Comparison of ENCODE assay signal across 8 cellular contexts in genomic region chr1:223771814-223772770, GRCh38. TPM values are rescaled to one million over a fixed set of nuclear protein-coding genes. Genes with fewer than 3 reads are reported as not detected.
DNase-seq lines count a peak whose midpoint lies in the region; ATAC-seq and TF ChIP-seq lines count a peak whose summit lies in the region.

No MANE protein-coding gene starts in this region.

- 0 out of 2 replicates have a peak, but pooled peaks cover 7% of the 10 kb centered on the region for H3K4me1 ChIP-seq in GM23338 (ENCODE audit: insufficient read depth)
- H3K4me1 ChIP-seq in PC-3 (ENCODE audit: insufficient read depth, low read length), result peaks cover 72% of the 10 kb centered on the region
- peaks cover 24% of the 10 kb centered on the region for H3K4me1 ChIP-seq in mesenchymal stem cell (ENCODE audit: control insufficient read depth, insufficient read depth, low read depth, low read length)

- H3K79me2 ChIP-seq in GM23338 (replicated peaks; ENCODE audit: insufficient read depth), result no peaks in the 10 kb centered on the region
- 0 out of 2 replicates have a peak, but pooled peaks cover 6% of the 10 kb centered on the region for H3K79me2 ChIP-seq in PC-3 (ENCODE audit: low read length)

- no peak overlapping the region for H2BK12ac ChIP-seq in mesenchymal stem cell (ENCODE audit: low read length in 2 of 2)

- H4K91ac ChIP-seq in mesenchymal stem cell (ENCODE audit: low read length), result no peak overlapping the region

- TF ChIP-seq CTCF in GM23338 (conservative IDR thresholded peaks at IDR 0.05; ENCODE audit: low read depth in 2 of 2), result no peak
- TF ChIP-seq CTCF in PC-3 (conservative IDR thresholded peaks at IDR 0.05; ENCODE audit: low read depth, low read length), result no peak

- H3K4me1 Mint-ChIP-seq in GM23338, result peaks cover 11% of the 10 kb centered on the region

- H3F3A ChIP-seq in GM23338 (replicated peaks; ENCODE audit: low read depth) (no peaks in the 10 kb centered on the region), PC-3 (ENCODE audit: low read length, unreplicated experiment) (peaks cover 33% of the 10 kb centered on the region)

- peak overlapping the region in 1 of 2 experiments; percentile 80 for H3K18ac ChIP-seq in mesenchymal stem cell (ENCODE audit: low read depth in 1 of 2, low read length in 2 of 2)

- peaks cover 53% of the 10 kb centered on the region for H3K36me3 Mint-ChIP-seq in GM23338 (ENCODE audit: low read depth)

- no peak overlapping the region for H4K8ac ChIP-seq in mesenchymal stem cell (ENCODE audit: low read length)

- 0 out of 2 replicates have a peak overlapping the region, but pooled peaks have one; percentile 43 for H3K27ac ChIP-seq in GM23338 (ENCODE audit: low read depth)
- H3K27ac ChIP-seq in PC-3 (ENCODE audit: low read length), result peak overlapping the region; percentile 86
- H3K27ac ChIP-seq in mesenchymal stem cell (ENCODE audit: low read length, poor library complexity, severe bottlenecking), result peak overlapping the region; percentile 83

- 14% methylated on average over 13 of the region's 16 CpGs for WGBS in mesenchymal stem cell

- peaks cover 8% of the 10 kb centered on the region; the same call in 1 of the 2 replicates for H3K36me3 ChIP-seq in GM23338 (ENCODE audit: insufficient read depth)
- H3K36me3 ChIP-seq in PC-3 (ENCODE audit: low read depth, low read length), result peaks cover 63% of the 10 kb centered on the region
- H3K36me3 ChIP-seq in mesenchymal stem cell (ENCODE audit: control insufficient read depth in 1 of 2, insufficient read depth in 2 of 2, low read depth in 1 of 2, low read length in 2 of 2), result peaks cover 37 to 78% of the 10 kb centered on the region in 2 experiments

- peak; percentile 64 for DNase-seq in GM23338 (ENCODE audit: low spot score)
- peak; percentile 93 for DNase-seq in PC-3
- peak; percentile 96 for DNase-seq in dermis blood vessel endothelial cell
- DNase-seq in mesenchymal stem cell, result peak; percentile 84
- DNase-seq in ureter (ENCODE audit: low spot score), result peak; percentile 56
- no peak for DNase-seq in NCI-H1417 (lab: John Stamatoyannopoulos, UW)
- DNase-seq in SKM-1 (lab: John Stamatoyannopoulos, UW; ENCODE audit: unreplicated experiment), result no peak

- no peak overlapping the region for H2AFZ ChIP-seq in GM23338
- no peak overlapping the region for H2AFZ ChIP-seq in PC-3 (ENCODE audit: low read length)
- no peak overlapping the region for H2AFZ ChIP-seq in mesenchymal stem cell (ENCODE audit: low read depth, low read length)

- POLR2A ChIA-PET in PC-3 (lab: Charles Lee; ENCODE audit: unreplicated experiment), result interaction anchor here (0.6 to 0.7 kb wide), 3 partner anchors 16 to 88 kb away, joined by 3 to 6 read pairs (median 4); no protein-coding TSS in a partner anchor

- CTCF ChIA-PET in PC-3 (lab: Charles Lee), result interaction anchor here (0.6 to 1.1 kb wide), 3 partner anchors 45 to 71 kb away, joined by 3 to 6 read pairs (median 3); no protein-coding TSS in a partner anchor

- TSS peak; percentile 43 for BruUV-seq in PC-3 (replicated peaks; lab: Mats Ljungman, UMichigan)

- peak overlapping the region in 1 of 2 experiments; percentile 41 for H3K4ac ChIP-seq in mesenchymal stem cell (ENCODE audit: low read depth in 1 of 2, low read length in 2 of 2)

- peaks cover 7% of the 10 kb centered on the region for H3K9me3 Mint-ChIP-seq in GM23338

- peaks cover 4% of the 10 kb centered on the region for H3K79me1 ChIP-seq in mesenchymal stem cell (replicated peaks; ENCODE audit: low read length, poor library complexity, severe bottlenecking)

- no peak overlapping the region for H3K23ac ChIP-seq in mesenchymal stem cell (ENCODE audit: low read length in 2 of 2)

- intact Hi-C loops in PC-3 (cut with micrococcal nuclease), result loop anchor here (2.0 to 10.0 kb wide), 2 partner anchors 65 to 73 kb away; partner anchors contain the start of gene TP53BP2

- H3K27me3 Mint-ChIP-seq in GM23338 (ENCODE audit: insufficient read depth, low read depth, poor library complexity), result peaks cover 7% of the 10 kb centered on the region

- H4K20me1 ChIP-seq in GM23338 (replicated peaks; ENCODE audit: insufficient read depth) (peaks cover 1% of the 10 kb centered on the region), PC-3 (ENCODE audit: low read length) (peaks cover 13% of the 10 kb centered on the region; the same call in 1 of the 2 replicates)

- H2AK5ac ChIP-seq in mesenchymal stem cell (ENCODE audit: low read length, severe bottlenecking), result peak overlapping the region; percentile 90

- H2BK15ac ChIP-seq in mesenchymal stem cell (ENCODE audit: low read depth, poor library complexity, severe bottlenecking), result no peak overlapping the region

- H3K4me3 ChIP-seq in GM23338, result no peak overlapping the region
- H3K4me3 ChIP-seq in PC-3 (ENCODE audit: low read length), result peak overlapping the region; percentile 38
- H3K4me3 ChIP-seq in mesenchymal stem cell (ENCODE audit: insufficient read depth in 1 of 2, low read depth in 1 of 2, low read length in 2 of 2), result peak overlapping the region in 1 of 2 experiments; percentile 42

- H3K4me3 Mint-ChIP-seq in GM23338, result no peak overlapping the region

- H2BK120ac ChIP-seq in mesenchymal stem cell (ENCODE audit: low read depth, low read length), result no peak overlapping the region

- no peak overlapping the region for H3K14ac ChIP-seq in mesenchymal stem cell (ENCODE audit: low read length in 2 of 2)

- H3K27ac Mint-ChIP-seq in GM23338, result peak overlapping the region; percentile 28; the same call in 1 of the 2 replicates

- H3K9me2 ChIP-seq in GM23338 (ENCODE audit: insufficient read depth) (no peaks in the 10 kb centered on the region), PC-3 (replicated peaks; ENCODE audit: low read length) (no peaks in the 10 kb centered on the region)

- H3K27me3 ChIP-seq in GM23338 (ENCODE audit: insufficient read depth) (no peaks in the 10 kb centered on the region), PC-3 (ENCODE audit: low read length) (no peaks in the 10 kb centered on the region), mesenchymal stem cell (ENCODE audit: control insufficient read depth in 1 of 2, insufficient read depth in 1 of 2, low read length in 2 of 2) (no peaks in the 10 kb centered on the region)

- peak overlapping the region; percentile 24 for H2BK5ac ChIP-seq in mesenchymal stem cell (ENCODE audit: low read depth, low read length, poor library complexity, severe bottlenecking)

- H3K9ac ChIP-seq in PC-3 (ENCODE audit: low read length), result peak overlapping the region; percentile 35
- H3K9ac ChIP-seq in mesenchymal stem cell (ENCODE audit: low read length), result peak overlapping the region; percentile 82

- no peak overlapping the region for H3K4me2 ChIP-seq in GM23338
- peak overlapping the region; percentile 72 for H3K4me2 ChIP-seq in PC-3 (ENCODE audit: low read length)
- no peak overlapping the region for H3K4me2 ChIP-seq in mesenchymal stem cell (ENCODE audit: low read length, poor library complexity, severe bottlenecking)

- no peaks in the 10 kb centered on the region for H3K9me3 ChIP-seq in PC-3 (ENCODE audit: low read length)
- H3K9me3 ChIP-seq in mesenchymal stem cell (ENCODE audit: control insufficient read depth, low read length), result no peaks in the 10 kb centered on the region

- ATAC-seq in GM23338, result peak; percentile 90
- ATAC-seq in PC-3, result peak; percentile 66
- ATAC-seq in HG03457 (IDR thresholded peaks at IDR 0.05; ENCODE audit: unreplicated experiment), result no peak

TF ChIP-seq in GM23338, 12 proteins besides CTCF, POLR2A, EP300 and RAD21 (continues in another document):
- TF ChIP-seq POLR2AphosphoS5 (IDR thresholded peaks at IDR 0.05; ENCODE audit: low read depth) (no peak), JUNB (IDR thresholded peaks at IDR 0.05; ENCODE audit: unreplicated experiment) (no peak), EZH2 (IDR thresholded peaks at IDR 0.05; ENCODE audit: low read depth, unreplicated experiment) (no peak), STAT1 (IDR thresholded peaks at IDR 0.05; ENCODE audit: unreplicated experiment) (no peak), REST (IDR thresholded peaks at IDR 0.05; ENCODE audit: unreplicated experiment) (no peak), EZH2phosphoT487 (IDR thresholded peaks at IDR 0.05; ENCODE audit: unreplicated experiment) (no peak), ZNF114 (CRISPR knock-in tag; IDR thresholded peaks at IDR 0.05) (no peak)

RNA-seq across cellular contexts. Expression of gene CAPN2, which starts 59.8 kb away (rescaled TPM):
- total RNA-seq in GM23338 (2014; rRNA removed; shearing (Covaris generic)), result 17.5 and 17.8 TPM in 2 replicates
- polyA plus RNA-seq in GM23338 (2016; fragmentation: Nextera tagmentation; extraction: Ambion mirVana), result 8.4 and 8.8 TPM in 2 replicates
- total RNA-seq in PC-3 (2014; rRNA removed), result 1,259 and 1,457 TPM in 2 replicates
- total RNA-seq in dermis blood vessel endothelial cell, result 159 and 248 TPM in 2 replicates
- 247 TPM for polyA plus RNA-seq in mesenchymal stem cell (2013, experiment 1 of 2)
- polyA plus RNA-seq in mesenchymal stem cell (2013, experiment 2 of 2), result 249 TPM
- total RNA-seq in ureter, result 151 TPM

Comparison
In these comparisons a context has a peak if more than half of its experiments do, and no peak if none do; other contexts are left out.
1. DNase-seq: peak in GM23338 (single experiment), PC-3 (single experiment), dermis blood vessel endothelial cell (single experiment), mesenchymal stem cell (single experiment) and ureter (single experiment); none in NCI-H1417 (0 of 3) and SKM-1 (single experiment).
2. Peak in every context shown above with its lines, with median percentiles within 50 percentile points of each other: H3K27ac ChIP-seq.